ENCODE assay signal across 8 cellular contexts in the genomic region with DNA sequence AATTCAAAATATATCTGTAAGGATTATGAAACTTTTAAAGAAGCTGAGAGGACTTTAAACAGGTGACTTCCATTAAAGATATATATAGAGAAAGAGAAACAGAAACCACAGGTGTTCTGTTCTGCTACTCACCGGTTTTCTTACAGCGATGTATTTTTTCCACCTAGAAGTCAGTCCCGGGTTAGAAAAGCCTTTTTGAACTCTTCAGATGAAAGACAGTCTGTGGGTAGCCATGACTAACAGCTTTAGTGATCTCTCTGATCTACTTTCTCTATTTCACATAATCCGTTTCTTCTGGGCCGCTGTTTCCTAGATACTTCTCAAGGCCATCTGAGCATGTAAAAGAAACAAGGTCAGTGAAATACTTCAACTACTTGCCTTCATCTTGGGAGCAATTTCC. TPM values are rescaled to one million over a fixed set of nuclear protein-coding genes. Genes with fewer than 3 reads are reported as not detected.
DNase-seq lines count a peak whose midpoint lies in the region; ATAC-seq and TF ChIP-seq lines count a peak whose summit lies in the region.

No MANE protein-coding gene starts in this region.

- no peak for TF ChIP-seq EP300 in sigmoid colon (IDR thresholded peaks at IDR 0.05)

- H3K36me3 ChIP-seq in mucosa of descending colon (ENCODE audit: low read depth) = no peaks in the 10 kb centered on the region
- H3K36me3 ChIP-seq in sigmoid colon = no peaks in the 10 kb centered on the region
- H3K36me3 ChIP-seq in lower lobe of right lung = no peaks in the 10 kb centered on the region

- ATAC-seq in GM18868 (IDR thresholded peaks at IDR 0.05; ENCODE audit: unreplicated experiment) = peak; percentile 86
- ATAC-seq in GM21619 (IDR thresholded peaks at IDR 0.05; ENCODE audit: unreplicated experiment) = peak; percentile 93
- ATAC-seq in HG03521 (IDR thresholded peaks at IDR 0.05; ENCODE audit: unreplicated experiment) = peak; percentile 80
- peak; percentile 49 for ATAC-seq in mucosa of descending colon
- no peak for ATAC-seq in lower lobe of right lung

- DNase-seq in mucosa of descending colon (no peak), sigmoid colon (no peak), NAMALWA (ENCODE audit: low spot score) (no peak), NCI-H2107 treated with DMSO at 0.1 percent for 48 hours (lab: John Stamatoyannopoulos, UW; ENCODE audit: unreplicated experiment) (no peak), lower lobe of right lung (no peak)

- no peak overlapping the region for H3K27ac ChIP-seq in sigmoid colon
- no peak overlapping the region for H3K27ac ChIP-seq in lower lobe of right lung

- TF ChIP-seq CTCF in mucosa of descending colon (IDR thresholded peaks at IDR 0.05) = no peak
- TF ChIP-seq CTCF in sigmoid colon (IDR thresholded peaks at IDR 0.05) = no peak
- TF ChIP-seq CTCF in lower lobe of right lung (IDR thresholded peaks at IDR 0.05) = no peak

- H3K4me1 ChIP-seq in mucosa of descending colon (ENCODE audit: low read depth) (no peaks in the 10 kb centered on the region), sigmoid colon (peaks cover 0 to 3% (median 0%) of the 10 kb centered on the region in 4 donors), lower lobe of right lung (no peaks in the 10 kb centered on the region)

- no peak overlapping the region for H3K4me3 ChIP-seq in mucosa of descending colon
- no peak overlapping the region for H3K4me3 ChIP-seq in sigmoid colon
- no peak overlapping the region for H3K4me3 ChIP-seq in lower lobe of right lung

- H3K27me3 ChIP-seq in sigmoid colon = no peaks in the 10 kb centered on the region
- no peaks in the 10 kb centered on the region for H3K27me3 ChIP-seq in lower lobe of right lung (ENCODE audit: low read depth)

- WGBS in sigmoid colon, 2 donors = 55 to 74% methylated on average over 5 of the region's 5 CpGs

- H3K9me3 ChIP-seq in mucosa of descending colon = no peaks in the 10 kb centered on the region
- no peaks in the 10 kb centered on the region for H3K9me3 ChIP-seq in sigmoid colon
- H3K9me3 ChIP-seq in lower lobe of right lung = no peaks in the 10 kb centered on the region

- intact Hi-C loops in mucosa of descending colon (cut with DNase I, micrococcal nuclease) = no loop called here
- intact Hi-C loops in sigmoid colon (cut with DNase I) = no loop called here
- intact Hi-C loops in lower lobe of right lung (cut with DNase I) = no loop called here

- no peak for TF ChIP-seq POLR2A in sigmoid colon (IDR thresholded peaks at IDR 0.05)

RNA-seq across cellular contexts. Expression of gene WDR64, which starts 25.1 kb away (rescaled TPM):
- total RNA-seq in mucosa of descending colon (under 1 TPM in 1 of 3 donors, not detected in 2; 0.25 TPM), sigmoid colon (not detected), lower lobe of right lung (not detected)
- under 1 TPM in 1 of 3 donors, not detected in 2; 0.09 TPM for polyA plus RNA-seq in sigmoid colon

RNA-seq across cellular contexts. Expression of gene CHML, which starts 37.0 kb away (rescaled TPM):
- total RNA-seq in mucosa of descending colon (10 to 100 TPM in 1 of 3 donors, 1 to 10 TPM in 2; 8.5 to 16.7 (median 9.8) TPM), sigmoid colon (1 to 10 TPM; 6.1 to 8.0 (median 6.6) TPM), lower lobe of right lung (14.5 TPM)
- polyA plus RNA-seq in sigmoid colon = 1 to 10 TPM; 1.6 to 3.9 (median 2.4) TPM

RNA-seq across cellular contexts. Expression of gene OPN3, which starts 37.0 kb away (rescaled TPM):
- total RNA-seq in mucosa of descending colon = 10 to 100 TPM; 27.4 to 77.6 (median 29.0) TPM
- total RNA-seq in sigmoid colon = 10 to 100 TPM in 1 of 4 donors, 1 to 10 TPM in 3; 2.5 to 12.8 (median 5.2) TPM
- polyA plus RNA-seq in sigmoid colon = 10 to 100 TPM; 20.0 to 58.9 (median 53.4) TPM
- 36.5 TPM for total RNA-seq in lower lobe of right lung

Comparison
In these comparisons a context has a peak if more than half of its experiments do, and no peak if none do; other contexts are left out.
1. ATAC-seq: peak in GM18868 (single experiment), GM21619 (single experiment), HG03521 (single experiment) and mucosa of descending colon (single experiment); none in lower lobe of right lung (0 of 2).